In the genomic region with DNA sequence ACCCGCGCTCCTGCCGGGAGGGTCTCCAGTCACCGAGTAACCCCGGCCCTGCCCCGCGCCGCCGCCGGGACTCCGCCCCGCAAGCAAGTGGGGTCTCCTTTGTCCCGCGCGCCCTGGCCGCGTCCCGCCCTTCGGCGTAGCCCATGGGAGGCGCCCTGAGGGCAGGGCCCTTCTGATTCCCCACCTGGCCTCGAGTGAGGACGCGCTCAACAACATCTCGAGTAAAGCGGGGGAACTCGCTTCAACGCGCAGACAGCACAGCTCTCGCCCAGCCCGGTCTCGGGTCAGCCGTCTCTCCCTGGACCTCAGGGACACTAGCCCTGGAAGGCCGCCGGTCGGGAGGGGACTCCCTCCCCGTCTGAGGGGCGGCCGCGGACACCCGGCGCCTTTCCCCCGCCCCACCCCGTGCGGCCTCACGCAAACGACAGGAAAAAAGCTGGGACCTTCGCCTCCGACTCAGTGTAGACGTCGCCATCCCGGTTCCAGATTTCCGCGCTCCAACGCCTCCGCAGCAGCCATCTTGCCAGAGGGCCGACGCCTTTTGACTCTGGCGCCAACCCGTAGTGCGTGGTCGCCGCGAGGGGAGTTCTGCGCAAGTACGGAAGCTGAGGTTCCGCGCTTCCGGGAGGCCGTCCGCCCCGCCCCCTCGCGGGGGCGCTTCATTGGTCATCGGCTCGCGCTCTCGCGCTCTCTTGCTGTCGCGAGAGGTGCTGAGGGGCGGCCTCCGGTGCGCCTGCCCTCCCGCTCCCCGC, we compare ENCODE assay signal across 8 cellular contexts. TPM values are rescaled to one million over a fixed set of nuclear protein-coding genes. Genes with fewer than 3 reads are reported as not detected.
DNase-seq lines count a peak whose midpoint lies in the region; ATAC-seq and TF ChIP-seq lines count a peak whose summit lies in the region.

No MANE protein-coding gene starts in this region.

- no peaks in the 10 kb centered on the region for H3K36me3 ChIP-seq in prostate gland

- under 1% methylated on average over 41 of the region's 87 CpGs for WGBS in prostate gland

- H3K9me3 ChIP-seq in prostate gland, result no peaks in the 10 kb centered on the region

- H3K4me3 ChIP-seq in prostate gland, result peak overlapping the region; percentile 71 to 94

- peak in 1 of 4 experiments; percentile 17 for TF ChIP-seq CTCF in prostate gland (IDR thresholded peaks at IDR 0.05)

- H3K4me1 ChIP-seq in prostate gland (replicated peaks), result peaks cover 22% of the 10 kb centered on the region

- TF ChIP-seq POLR2A in prostate gland (IDR thresholded peaks at IDR 0.05), result peak; percentile 86

- ATAC-seq in GM18499 (IDR thresholded peaks at IDR 0.05; ENCODE audit: insufficient read depth, unreplicated experiment) (peak; percentile 61), HG02885 (IDR thresholded peaks at IDR 0.05; ENCODE audit: poor library complexity, unreplicated experiment) (peak; percentile 83), left ventricle myocardium superior (peak; percentile 95)

- DNase-seq in NCI-H1694 (lab: John Stamatoyannopoulos, UW), result peak; percentile 72
- DNase-seq in T-helper 1 cell, result peak; percentile 94 to 97 (median 95)
- DNase-seq in amniotic stem cell (lab: John Stamatoyannopoulos, UW), result peak; percentile 85
- DNase-seq in left ventricle myocardium superior, result peak; percentile 99
- DNase-seq in prostate gland (ENCODE audit: low spot score), result peak; percentile 96
- DNase-seq in ureter (ENCODE audit: low spot score), result peak; percentile 98

- H3K27me3 ChIP-seq in prostate gland (replicated peaks; ENCODE audit: insufficient read depth), result no peaks in the 10 kb centered on the region

- intact Hi-C loops in left ventricle myocardium superior (cut with micrococcal nuclease) (no loop called here), prostate gland (cut with DNase I) (no loop called here)

- H3K27ac ChIP-seq in prostate gland, result peak overlapping the region; percentile 84 to 95

RNA-seq across cellular contexts. Expression of a gene that starts 0.4 kb away (rescaled TPM):
- total RNA-seq in left ventricle myocardium superior (16.1 TPM), prostate gland (10 to 100 TPM; 38.7 to 42.7 TPM), ureter (43.1 TPM)

RNA-seq across cellular contexts. Expression of a gene that starts 11.2 kb away (rescaled TPM):
- total RNA-seq in left ventricle myocardium superior (38.3 TPM), prostate gland (10 to 100 TPM; 68.5 to 75.9 TPM), ureter (75.8 TPM)

RNA-seq across cellular contexts. Expression of a gene that starts 15.0 kb away (rescaled TPM):
- total RNA-seq in left ventricle myocardium superior (1.5 TPM), prostate gland (1 to 10 TPM in 1 of 2 donors, under 1 TPM in 1; 0.41 to 3.5 TPM), ureter (10.1 TPM)

Comparison
In these comparisons a context has a peak if more than half of its experiments do, and no peak if none do; other contexts are left out.
1. Peak in every context shown above with its lines: DNase-seq, ATAC-seq, H3K4me3 ChIP-seq and H3K27ac ChIP-seq.